Comparison of ENCODE assay signal across 8 cellular contexts in genomic region chr13:95801825-95802224, GRCh38.
"Had no signal": no experiment of that assay in that cellular context is flagged by ENCODE, and none has a peak within 500 bp of the region (broad histone marks: within the 10 kb centered on the region; RNA-seq: fewer than 3 reads in every experiment).

No MANE protein-coding gene starts in this region.

- ATAC-seq: HCT116 had no signal

- H3K27ac ChIP-seq: GM23248, HL-60 had no signal

- H3K27me3 Mint-ChIP-seq: IgD-negative memory B cell had no signal

- H3K36me3 ChIP-seq: HAP-1 had no signal

- H3K4me1 ChIP-seq: HAP-1 had no signal

- H3K9ac ChIP-seq: GM23248 had no signal

- H2AFZ ChIP-seq: GM23248 had no signal

- H3K4me3 Mint-ChIP-seq: HFFc6, IgD-negative memory B cell had no signal

- H3K9me3 ChIP-seq: HAP-1 had no signal

- H3K4me3 ChIP-seq: GM23248, HAP-1 had no signal

- H3K27ac Mint-ChIP-seq: HFFc6, IgD-negative memory B cell had no signal

- H3K4me1 Mint-ChIP-seq: IgD-negative memory B cell had no signal

- DNase-seq: GM23248, GOT3, HFFc6, KG1 had no signal
